ENCODE assay signal across 2 cellular contexts in genomic region chr9:78296208-78296892, GRCh38.
A peak's percentile ranks its signal among the peaks of the same experiment; 100 is the strongest.
TF ChIP-seq lines count a peak whose summit lies in the region.

No MANE protein-coding gene starts in this region.

TF ChIP-seq in HepG2, 621 proteins besides CTCF, POLR2A, EP300 and RAD21 (continues in another document):
- TF ChIP-seq PITX1 (CRISPR knock-in tag; IDR thresholded peaks at IDR 0.05) (peak; percentile 82; the same call in 1 of the 2 replicates), ZNF7 (CRISPR knock-in tag; IDR thresholded peaks at IDR 0.05) (no peak), MXD3 (CRISPR knock-in tag; IDR thresholded peaks at IDR 0.05) (no peak), ZFYVE20 (CRISPR knock-in tag; IDR thresholded peaks at IDR 0.05; ENCODE audit: borderline replicate concordance, low read depth) (no peak), GFI1 (CRISPR knock-in tag; IDR thresholded peaks at IDR 0.05; ENCODE audit: borderline replicate concordance) (peak; percentile 20; the same call in 1 of the 2 replicates), ELF3 (CRISPR knock-in tag; IDR thresholded peaks at IDR 0.05) (peak; percentile 39; the same call in 1 of the 2 replicates), MTF2 (CRISPR knock-in tag; IDR thresholded peaks at IDR 0.05; ENCODE audit: borderline replicate concordance) (no peak), CCDC6 (CRISPR knock-in tag; IDR thresholded peaks at IDR 0.05) (peak; percentile 65; the same call in 1 of the 2 replicates), LBX2 (CRISPR knock-in tag; IDR thresholded peaks at IDR 0.05; ENCODE audit: borderline replicate concordance) (no peak), FOSL2 (CRISPR knock-in tag; IDR thresholded peaks at IDR 0.05) (no peak), GZF1 (CRISPR knock-in tag; IDR thresholded peaks at IDR 0.05) (no peak), ZNF556 (CRISPR knock-in tag; IDR thresholded peaks at IDR 0.05; ENCODE audit: borderline replicate concordance) (no peak; the same call in 1 of the 2 replicates), JUND (CRISPR knock-in tag; IDR thresholded peaks at IDR 0.05) (no peak), KAT2B (IDR thresholded peaks at IDR 0.05; ENCODE audit: borderline replicate concordance, low read depth, low read length) (no peak), ZNF350 (CRISPR knock-in tag; IDR thresholded peaks at IDR 0.05; ENCODE audit: borderline replicate concordance, low read depth) (0 out of 2 replicates have a peak, but pooled peaks have one; percentile 41), ZNF441 (CRISPR knock-in tag; IDR thresholded peaks at IDR 0.05; ENCODE audit: borderline replicate concordance) (0 out of 2 replicates have a peak, but pooled peaks have one; percentile 17), XBP1 (CRISPR knock-in tag; IDR thresholded peaks at IDR 0.05) (no peak), HNF1A (IDR thresholded peaks at IDR 0.05; ENCODE audit: low read depth) (no peak), HNF1A (CRISPR knock-in tag; IDR thresholded peaks at IDR 0.05; ENCODE audit: borderline replicate concordance) (no peak)
- TF ChIP-seq, protein P1, sequence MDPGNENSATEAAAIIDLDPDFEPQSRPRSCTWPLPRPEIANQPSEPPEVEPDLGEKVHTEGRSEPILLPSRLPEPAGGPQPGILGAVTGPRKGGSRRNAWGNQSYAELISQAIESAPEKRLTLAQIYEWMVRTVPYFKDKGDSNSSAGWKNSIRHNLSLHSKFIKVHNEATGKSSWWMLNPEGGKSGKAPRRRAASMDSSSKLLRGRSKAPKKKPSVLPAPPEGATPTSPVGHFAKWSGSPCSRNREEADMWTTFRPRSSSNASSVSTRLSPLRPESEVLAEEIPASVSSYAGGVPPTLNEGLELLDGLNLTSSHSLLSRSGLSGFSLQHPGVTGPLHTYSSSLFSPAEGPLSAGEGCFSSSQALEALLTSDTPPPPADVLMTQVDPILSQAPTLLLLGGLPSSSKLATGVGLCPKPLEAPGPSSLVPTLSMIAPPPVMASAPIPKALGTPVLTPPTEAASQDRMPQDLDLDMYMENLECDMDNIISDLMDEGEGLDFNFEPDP (CRISPR knock-in tag; conservative IDR thresholded peaks at IDR 0.05): no peak
- TF ChIP-seq, protein P2, sequence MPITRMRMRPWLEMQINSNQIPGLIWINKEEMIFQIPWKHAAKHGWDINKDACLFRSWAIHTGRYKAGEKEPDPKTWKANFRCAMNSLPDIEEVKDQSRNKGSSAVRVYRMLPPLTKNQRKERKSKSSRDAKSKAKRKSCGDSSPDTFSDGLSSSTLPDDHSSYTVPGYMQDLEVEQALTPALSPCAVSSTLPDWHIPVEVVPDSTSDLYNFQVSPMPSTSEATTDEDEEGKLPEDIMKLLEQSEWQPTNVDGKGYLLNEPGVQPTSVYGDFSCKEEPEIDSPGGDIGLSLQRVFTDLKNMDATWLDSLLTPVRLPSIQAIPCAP (CRISPR knock-in tag; IDR thresholded peaks at IDR 0.05; ENCODE audit: low read depth): 0 out of 2 replicates have a peak, but pooled peaks have one; percentile 0
- TF ChIP-seq, protein P3, sequence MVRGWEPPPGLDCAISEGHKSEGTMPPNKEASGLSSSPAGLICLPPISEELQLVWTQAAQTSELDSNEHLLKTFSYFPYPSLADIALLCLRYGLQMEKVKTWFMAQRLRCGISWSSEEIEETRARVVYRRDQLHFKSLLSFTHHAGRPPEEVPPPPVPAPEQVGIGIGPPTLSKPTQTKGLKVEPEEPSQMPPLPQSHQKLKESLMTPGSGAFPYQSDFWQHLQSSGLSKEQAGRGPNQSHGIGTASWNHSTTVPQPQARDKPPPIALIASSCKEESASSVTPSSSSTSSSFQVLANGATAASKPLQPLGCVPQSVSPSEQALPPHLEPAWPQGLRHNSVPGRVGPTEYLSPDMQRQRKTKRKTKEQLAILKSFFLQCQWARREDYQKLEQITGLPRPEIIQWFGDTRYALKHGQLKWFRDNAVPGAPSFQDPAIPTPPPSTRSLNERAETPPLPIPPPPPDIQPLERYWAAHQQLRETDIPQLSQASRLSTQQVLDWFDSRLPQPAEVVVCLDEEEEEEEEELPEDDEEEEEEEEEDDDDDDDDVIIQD (CRISPR knock-in tag; IDR thresholded peaks at IDR 0.05; ENCODE audit: low read depth): no peak

TF ChIP-seq in GM12891, 5 proteins besides CTCF, POLR2A, EP300 and RAD21:
- TF ChIP-seq SPI1 (IDR thresholded peaks at IDR 0.05; ENCODE audit: low read depth, low read length) (no peak), POU2F2 (IDR thresholded peaks at IDR 0.05; ENCODE audit: low read depth, low read length) (no peak), POLR2AphosphoS5 (IDR thresholded peaks at IDR 0.05; ENCODE audit: low read depth, low read length) (no peak), TAF1 (IDR thresholded peaks at IDR 0.05; ENCODE audit: low read depth, low read length) (no peak), PAX5 (IDR thresholded peaks at IDR 0.05; ENCODE audit: insufficient read depth, low read length, severe bottlenecking) (no peak)
